Comparison of ENCODE assay signal across 21 cellular contexts in the genomic region with DNA sequence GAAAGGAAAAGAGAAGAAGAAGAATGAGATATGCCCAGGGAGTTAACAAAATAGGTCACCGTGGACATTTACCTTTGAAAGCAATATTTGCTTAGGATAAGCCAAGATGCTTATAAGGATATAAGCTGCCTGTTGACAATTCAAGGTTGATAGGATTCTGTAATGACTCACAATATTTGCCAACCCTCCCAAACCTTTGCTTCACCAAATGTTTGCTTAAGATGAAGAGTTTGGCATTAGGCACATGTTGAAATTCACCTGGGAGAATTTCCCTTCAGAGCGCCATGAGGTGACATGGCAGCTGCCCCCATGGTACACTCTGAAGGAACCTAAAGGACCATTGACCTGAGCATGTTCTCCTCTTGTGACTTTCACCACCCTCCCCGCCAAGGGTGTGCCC. TPM values are rescaled to one million over a fixed set of nuclear protein-coding genes. Genes with fewer than 3 reads are reported as not detected.
DNase-seq lines count a peak whose midpoint lies in the region; ATAC-seq, FAIRE-seq and TF ChIP-seq lines count a peak whose summit lies in the region.
"Had no signal": no experiment of that assay in that cellular context is flagged by ENCODE, and none has a peak within 500 bp of the region (broad histone marks: within the 10 kb centered on the region; RNA-seq: fewer than 3 reads in every experiment).

No MANE protein-coding gene starts in this region.

- no peak for FAIRE-seq in pancreas (lab: Jason Lieb, UNC)
- FAIRE-seq: H1, kidney had no signal

- peaks cover 0 to 8% (median 4%) of the 10 kb centered on the region in 3 donors for H3K4me1 ChIP-seq in pancreas
- H3K4me1 ChIP-seq: parathyroid adenoma had no signal

- ATAC-seq in esophagus mucosa (peak; percentile 82), pancreas (peak; percentile 94 to 98 (median 96)), GM18873 (IDR thresholded peaks at IDR 0.05; ENCODE audit: low FRiP score, unreplicated experiment) (no peak), GM21737 (IDR thresholded peaks at IDR 0.05; ENCODE audit: unreplicated experiment) (no peak)
- ATAC-seq: effector memory CD8-positive, alpha-beta T cell; natural killer cell; WTC11 had no signal

- H3K9me3 ChIP-seq in pancreas: no peaks in the 10 kb centered on the region
- H3K9me3 ChIP-seq: Caco-2 had no signal

- H3K27ac ChIP-seq in pancreas: no peak overlapping the region
- H3K27ac ChIP-seq: HL-60, parathyroid adenoma had no signal

- H3K36me3 ChIP-seq in pancreas: no peaks in the 10 kb centered on the region

- WGBS in pancreas, 2 donors: 47 to 53% methylated on average over 3 of the region's 3 CpGs

- DNase-seq in NCI-H510A treated with DMSO at 0.1 percent for 48 hours (lab: John Stamatoyannopoulos, UW) (peak; percentile 42), NCI-H510A (lab: John Stamatoyannopoulos, UW) (no peak), NCI-H2029 treated with DMSO at 0.1 percent for 48 hours (lab: John Stamatoyannopoulos, UW) (peak; percentile 72), pancreas (peak in 3 of 6 donors; percentile 19 to 48 (median 46)), UCSD-AML1 (lab: John Stamatoyannopoulos, UW; ENCODE audit: unreplicated experiment) (no peak)
- DNase-seq: activated CD4-positive, alpha-beta T cell treated with anti-CD3 and anti-CD28 coated beads, Interleukin-2, amount 50 U/mL, for 48 hours; activated effector memory CD4-positive, alpha-beta T cell treated with Interleukin-2 at 50 U/mL for 16 hours; effector memory CD8-positive, alpha-beta T cell; EL; kidney; natural killer cell; NCI-H1417; T-helper 2 cell had no signal

- intact Hi-C loops in pancreas (cut with DNase I): no loop called here

- no peak overlapping the region for H3K4me3 ChIP-seq in pancreas

- H3K27me3 ChIP-seq in pancreas: no peaks in the 10 kb centered on the region

- TF ChIP-seq CTCF in pancreas (IDR thresholded peaks at IDR 0.05): no peak

RNA-seq across cellular contexts. Expression of a gene that starts 4.6 kb away (rescaled TPM):
- total RNA-seq in esophagus mucosa: 70.1 TPM
- 10 to 100 TPM in 3 of 6 donors, 1 to 10 TPM in 3; 4.4 to 44.2 (median 12.0) TPM for total RNA-seq in pancreas
- 10 to 100 TPM; 14.0 to 22.4 TPM for polyA plus RNA-seq in pancreas

RNA-seq across cellular contexts. Expression of a gene that starts 21.1 kb away (rescaled TPM):
- total RNA-seq in esophagus mucosa (4.6 TPM), pancreas (10 to 100 TPM in 1 of 6 donors, 1 to 10 TPM in 5; 4.9 to 12.2 (median 6.7) TPM)
- 1 to 10 TPM; 5.5 to 8.0 TPM for polyA plus RNA-seq in pancreas

Comparison
In these comparisons a context has a peak if more than half of its experiments do, and no peak if none do; other contexts are left out.
1. DNase-seq: peak in NCI-H510A treated with DMSO at 0.1 percent for 48 hours (single experiment) and NCI-H2029 treated with DMSO at 0.1 percent for 48 hours (single experiment); none in NCI-H510A (single experiment) and UCSD-AML1 (single experiment).
2. ATAC-seq: peak in esophagus mucosa (single experiment) and pancreas (4 of 4); none in GM18873 (single experiment) and GM21737 (single experiment).